15 cellular contexts compared by ENCODE assay signal in the genomic region with DNA sequence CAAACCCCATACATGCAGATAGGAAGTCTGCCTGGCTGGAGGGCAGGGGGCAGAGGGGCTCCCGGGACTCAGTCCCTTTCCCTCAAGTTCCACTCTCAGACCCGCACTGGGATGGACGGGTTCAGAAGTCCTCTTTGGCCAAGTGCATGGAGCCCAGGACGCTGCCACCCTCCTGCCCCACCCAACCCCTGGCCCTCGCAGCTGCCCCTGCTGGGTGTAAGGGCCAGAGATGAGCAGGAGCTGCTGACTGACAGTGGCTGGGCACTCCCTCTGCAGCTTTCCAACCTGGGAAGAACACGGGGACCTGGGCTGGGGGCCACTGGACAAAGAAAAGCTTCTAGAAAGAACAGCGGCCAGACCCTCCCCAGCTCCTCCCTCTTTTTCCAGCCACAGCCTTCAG. TPM values are rescaled to one million over a fixed set of nuclear protein-coding genes. Genes with fewer than 3 reads are reported as not detected.
A peak's percentile ranks its signal among the peaks of the same experiment; 100 is the strongest.
DNase-seq lines count a peak whose midpoint lies in the region; ATAC-seq and TF ChIP-seq lines count a peak whose summit lies in the region.
"Had no signal": no experiment of that assay in that cellular context is flagged by ENCODE, and none has a peak within 500 bp of the region (broad histone marks: within the 10 kb centered on the region; RNA-seq: fewer than 3 reads in every experiment).

No MANE protein-coding gene starts in this region.

- H3K27ac Mint-ChIP-seq in neural crest cell (ENCODE audit: unreplicated experiment) = peak overlapping the region; percentile 88

- H3K36me3 ChIP-seq in BLaER1 = no peaks in the 10 kb centered on the region
- no peaks in the 10 kb centered on the region for H3K36me3 ChIP-seq in HUES48 (ENCODE audit: control insufficient read depth, insufficient read depth, low read length)
- H3K36me3 ChIP-seq in ectodermal cell (ENCODE audit: control insufficient read depth, insufficient read depth, low read length) = no peaks in the 10 kb centered on the region
- H3K36me3 ChIP-seq: MG63 had no signal

- H3K4me3 Mint-ChIP-seq in neural crest cell = peak overlapping the region; percentile 85

- no peak for ATAC-seq in GM19467 (IDR thresholded peaks at IDR 0.05; ENCODE audit: unreplicated experiment)
- no peak for ATAC-seq in GM19455 (IDR thresholded peaks at IDR 0.05; ENCODE audit: unreplicated experiment)

- WGBS in ectodermal cell, 2 experiments = 46 to 47% methylated on average over 7 of the region's 7 CpGs

- 0 out of 2 replicates have a peak overlapping the region, but pooled peaks have one; percentile 32 for H3K9ac ChIP-seq in BLaER1
- no peak overlapping the region for H3K9ac ChIP-seq in HUES48 (ENCODE audit: low read depth, low read length)

- peaks cover 91% of the 10 kb centered on the region for H3K4me1 ChIP-seq in BLaER1
- H3K4me1 ChIP-seq in HUES48 (ENCODE audit: control insufficient read depth, insufficient read depth, low read length) = peaks cover 36% of the 10 kb centered on the region; the same call in 1 of the 2 replicates
- H3K4me1 ChIP-seq in ectodermal cell (ENCODE audit: control insufficient read depth, insufficient read depth, low read length) = peaks cover 62% of the 10 kb centered on the region

- H3K27me3 Mint-ChIP-seq in neural crest cell (ENCODE audit: low read depth) = peaks cover 22% of the 10 kb centered on the region

- H3K27me3 ChIP-seq in BLaER1 = peaks cover 94% of the 10 kb centered on the region
- H3K27me3 ChIP-seq in HUES48 (ENCODE audit: control insufficient read depth, insufficient read depth, low read length) = peaks cover 11% of the 10 kb centered on the region; the same call in 1 of the 2 replicates
- peaks cover 23% of the 10 kb centered on the region for H3K27me3 ChIP-seq in ectodermal cell (ENCODE audit: control insufficient read depth, insufficient read depth, low read length, poor library complexity, severe bottlenecking)

- no peak for TF ChIP-seq CTCF in neural crest cell (conservative IDR thresholded peaks at IDR 0.05)

- peak overlapping the region; percentile 55; the same call in 1 of the 2 replicates for H3K27ac ChIP-seq in BLaER1
- peak overlapping the region; percentile 40 for H3K27ac ChIP-seq in HUES48 (ENCODE audit: low read depth, low read length)
- peak overlapping the region; percentile 27 for H3K27ac ChIP-seq in ectodermal cell (ENCODE audit: insufficient read depth, low read depth, low read length, poor library complexity, severe bottlenecking)
- H3K27ac ChIP-seq: SK-N-MC had no signal

- peak overlapping the region; percentile 5; the same call in 1 of the 2 replicates for H3K4me3 ChIP-seq in BLaER1
- H3K4me3 ChIP-seq in HUES48 (ENCODE audit: low read depth, low read length) = no peak overlapping the region
- H3K4me3 ChIP-seq in ectodermal cell (ENCODE audit: insufficient read depth, low read depth, low read length) = no peak overlapping the region
- H3K4me3 ChIP-seq: MG63, SK-N-MC had no signal

- H3K4me2 ChIP-seq in BLaER1 = peak overlapping the region; percentile 82

- peaks cover 49% of the 10 kb centered on the region for H3K4me1 Mint-ChIP-seq in neural crest cell

- peaks cover 3% of the 10 kb centered on the region for H3K36me3 Mint-ChIP-seq in neural crest cell (ENCODE audit: low read depth)

- no peaks in the 10 kb centered on the region for H3K9me3 Mint-ChIP-seq in neural crest cell

- DNase-seq in neural crest cell (ENCODE audit: low read depth, low spot score) (no peak), medulla oblongata (ENCODE audit: extremely low spot score) (no peak)
- no peak for DNase-seq in effector CD4-positive, alpha-beta T cell
- DNase-seq: MG63; NCI-H1930; NCI-H2171 treated with DMSO at 0.1 percent for 48 hours; NCI-H526; NK-92 treated with Interleukin-12 subunit alpha and Interleukin-12 subunit beta, amount 100 ng/mL, for 24 hours; OCI-M1 had no signal

- H3K9me3 ChIP-seq in BLaER1 (0 out of 2 replicates have a peak, but pooled peaks cover 9% of the 10 kb centered on the region), HUES48 (ENCODE audit: control insufficient read depth, insufficient read depth, low read length) (peaks cover 23% of the 10 kb centered on the region), ectodermal cell (ENCODE audit: control insufficient read depth, low read length) (no peaks in the 10 kb centered on the region)
- H3K9me3 ChIP-seq: MG63 had no signal

- peaks cover 68% of the 10 kb centered on the region for H4K20me1 ChIP-seq in BLaER1

RNA-seq across cellular contexts. Expression of a gene that starts 3.4 kb away (rescaled TPM):
- polyA plus RNA-seq in ectodermal cell (2013, experiment 1 of 4) = 20.7 TPM
- polyA plus RNA-seq in ectodermal cell (2013, experiment 2 of 4) = 21.9 TPM
- 17.0 TPM for polyA plus RNA-seq in ectodermal cell (2013, experiment 3 of 4)
- 17.3 TPM for polyA plus RNA-seq in ectodermal cell (2013, experiment 4 of 4)
- 133 and 137 TPM in 2 replicates for total RNA-seq in neural crest cell

RNA-seq across cellular contexts. Expression of a gene that starts 21.9 kb away (rescaled TPM):
- polyA plus RNA-seq in ectodermal cell (2013, experiment 1 of 4) = not detected
- not detected for polyA plus RNA-seq in ectodermal cell (2013, experiment 2 of 4)
- polyA plus RNA-seq in ectodermal cell (2013, experiment 3 of 4) = not detected
- polyA plus RNA-seq in ectodermal cell (2013, experiment 4 of 4) = not detected
- not detected in 2 replicates for total RNA-seq in neural crest cell

RNA-seq across cellular contexts. Expression of a gene that starts 43.5 kb away (rescaled TPM):
- polyA plus RNA-seq in ectodermal cell (2013, experiment 1 of 4) = 9.0 TPM
- polyA plus RNA-seq in ectodermal cell (2013, experiment 2 of 4) = 14.4 TPM
- polyA plus RNA-seq in ectodermal cell (2013, experiment 3 of 4) = 10.2 TPM
- polyA plus RNA-seq in ectodermal cell (2013, experiment 4 of 4) = 9.5 TPM
- total RNA-seq in neural crest cell = 10.2 and 10.7 TPM in 2 replicates

RNA-seq across cellular contexts. Expression of a gene that starts 52.2 kb away (rescaled TPM):
- polyA plus RNA-seq in ectodermal cell (2013, experiment 1 of 4) = 19.6 TPM
- 16.9 TPM for polyA plus RNA-seq in ectodermal cell (2013, experiment 2 of 4)
- 20.4 TPM for polyA plus RNA-seq in ectodermal cell (2013, experiment 3 of 4)
- polyA plus RNA-seq in ectodermal cell (2013, experiment 4 of 4) = 21.6 TPM
- total RNA-seq in neural crest cell = 48.8 and 52.5 TPM in 2 replicates

RNA-seq across cellular contexts. Expression of a gene that starts 52.3 kb away (rescaled TPM):
- polyA plus RNA-seq in ectodermal cell (2013, experiment 1 of 4) = 104 TPM
- polyA plus RNA-seq in ectodermal cell (2013, experiment 2 of 4) = 95.2 TPM
- polyA plus RNA-seq in ectodermal cell (2013, experiment 3 of 4) = 79.9 TPM
- 87.6 TPM for polyA plus RNA-seq in ectodermal cell (2013, experiment 4 of 4)
- total RNA-seq in neural crest cell = 116 and 124 TPM in 2 replicates
